1 cellular context compared by ENCODE assay signal in the genomic region with DNA sequence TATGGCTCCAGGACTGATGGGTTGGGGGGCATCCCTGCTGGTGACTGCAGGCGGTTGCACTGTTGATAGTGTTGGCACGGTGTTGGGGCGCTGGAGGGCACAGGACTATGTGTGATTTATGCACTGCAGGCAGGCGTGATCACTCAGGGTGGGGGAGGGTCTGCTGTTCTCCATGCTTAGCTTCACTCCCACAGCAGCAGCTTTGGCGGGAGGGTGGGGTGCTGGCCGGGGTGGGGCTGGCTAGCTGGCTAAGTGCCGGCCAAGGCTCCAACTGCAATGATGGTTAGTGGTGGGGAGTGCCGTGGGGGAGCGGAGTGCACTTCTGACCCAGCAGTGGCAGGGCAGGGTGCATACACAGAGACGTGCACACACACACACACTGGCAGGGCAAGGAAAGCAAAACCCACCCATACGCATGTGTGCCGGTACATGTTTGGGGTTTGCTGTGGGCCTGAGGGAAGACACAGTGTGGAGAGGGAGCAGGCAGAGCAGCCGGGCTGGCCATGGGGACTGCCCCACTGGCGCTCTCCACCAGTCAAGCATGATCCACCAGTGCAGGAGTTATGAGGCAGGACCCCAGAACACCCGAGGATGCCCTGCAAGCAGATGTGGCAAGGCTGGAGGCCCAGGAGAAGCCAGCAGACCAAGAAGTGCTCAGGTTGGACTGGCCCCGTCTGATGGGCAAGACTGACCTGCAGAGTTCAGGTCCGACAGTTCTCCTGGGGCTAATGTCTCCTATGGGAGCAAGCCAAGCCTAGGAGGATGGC.
TF ChIP-seq lines count a peak whose summit lies in the region.

No MANE protein-coding gene starts in this region.

TF ChIP-seq in HepG2, 621 proteins besides CTCF, POLR2A, EP300 and RAD21:
- TF ChIP-seq ZBTB3 (CRISPR knock-in tag; IDR thresholded peaks at IDR 0.05; ENCODE audit: borderline replicate concordance, low read depth) = no peak
- TF ChIP-seq ZNF775 (CRISPR knock-in tag; IDR thresholded peaks at IDR 0.05; ENCODE audit: borderline replicate concordance) = no peak
- no peak for TF ChIP-seq HDAC1 (CRISPR knock-in tag; IDR thresholded peaks at IDR 0.05)
- TF ChIP-seq, protein P1, sequence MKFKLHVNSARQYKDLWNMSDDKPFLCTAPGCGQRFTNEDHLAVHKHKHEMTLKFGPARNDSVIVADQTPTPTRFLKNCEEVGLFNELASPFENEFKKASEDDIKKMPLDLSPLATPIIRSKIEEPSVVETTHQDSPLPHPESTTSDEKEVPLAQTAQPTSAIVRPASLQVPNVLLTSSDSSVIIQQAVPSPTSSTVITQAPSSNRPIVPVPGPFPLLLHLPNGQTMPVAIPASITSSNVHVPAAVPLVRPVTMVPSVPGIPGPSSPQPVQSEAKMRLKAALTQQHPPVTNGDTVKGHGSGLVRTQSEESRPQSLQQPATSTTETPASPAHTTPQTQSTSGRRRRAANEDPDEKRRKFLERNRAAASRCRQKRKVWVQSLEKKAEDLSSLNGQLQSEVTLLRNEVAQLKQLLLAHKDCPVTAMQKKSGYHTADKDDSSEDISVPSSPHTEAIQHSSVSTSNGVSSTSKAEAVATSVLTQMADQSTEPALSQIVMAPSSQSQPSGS (CRISPR knock-in tag; IDR thresholded peaks at IDR 0.05) = no peak
- TF ChIP-seq MAZ (IDR thresholded peaks at IDR 0.05; ENCODE audit: borderline replicate concordance, low read depth, low read length) = no peak
- TF ChIP-seq MAZ (CRISPR knock-in tag; IDR thresholded peaks at IDR 0.05; ENCODE audit: low read depth) = no peak
- no peak for TF ChIP-seq SMAD3 (CRISPR knock-in tag; IDR thresholded peaks at IDR 0.05)
- TF ChIP-seq, protein P2, sequence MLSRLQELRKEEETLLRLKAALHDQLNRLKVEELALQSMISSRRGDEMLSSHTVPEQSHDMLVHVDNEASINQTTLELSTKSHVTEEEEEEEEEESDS (CRISPR knock-in tag; IDR thresholded peaks at IDR 0.05; ENCODE audit: borderline replicate concordance) = no peak
- TF ChIP-seq, protein P3, sequence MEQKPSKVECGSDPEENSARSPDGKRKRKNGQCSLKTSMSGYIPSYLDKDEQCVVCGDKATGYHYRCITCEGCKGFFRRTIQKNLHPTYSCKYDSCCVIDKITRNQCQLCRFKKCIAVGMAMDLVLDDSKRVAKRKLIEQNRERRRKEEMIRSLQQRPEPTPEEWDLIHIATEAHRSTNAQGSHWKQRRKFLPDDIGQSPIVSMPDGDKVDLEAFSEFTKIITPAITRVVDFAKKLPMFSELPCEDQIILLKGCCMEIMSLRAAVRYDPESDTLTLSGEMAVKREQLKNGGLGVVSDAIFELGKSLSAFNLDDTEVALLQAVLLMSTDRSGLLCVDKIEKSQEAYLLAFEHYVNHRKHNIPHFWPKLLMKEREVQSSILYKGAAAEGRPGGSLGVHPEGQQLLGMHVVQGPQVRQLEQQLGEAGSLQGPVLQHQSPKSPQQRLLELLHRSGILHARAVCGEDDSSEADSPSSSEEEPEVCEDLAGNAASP (CRISPR knock-in tag; IDR thresholded peaks at IDR 0.05; ENCODE audit: borderline replicate concordance) = no peak
- no peak for TF ChIP-seq ZNF720 (CRISPR knock-in tag; IDR thresholded peaks at IDR 0.05)
- TF ChIP-seq ZNF367 (CRISPR knock-in tag; IDR thresholded peaks at IDR 0.05; ENCODE audit: borderline replicate concordance) = no peak
- TF ChIP-seq, protein P4, sequence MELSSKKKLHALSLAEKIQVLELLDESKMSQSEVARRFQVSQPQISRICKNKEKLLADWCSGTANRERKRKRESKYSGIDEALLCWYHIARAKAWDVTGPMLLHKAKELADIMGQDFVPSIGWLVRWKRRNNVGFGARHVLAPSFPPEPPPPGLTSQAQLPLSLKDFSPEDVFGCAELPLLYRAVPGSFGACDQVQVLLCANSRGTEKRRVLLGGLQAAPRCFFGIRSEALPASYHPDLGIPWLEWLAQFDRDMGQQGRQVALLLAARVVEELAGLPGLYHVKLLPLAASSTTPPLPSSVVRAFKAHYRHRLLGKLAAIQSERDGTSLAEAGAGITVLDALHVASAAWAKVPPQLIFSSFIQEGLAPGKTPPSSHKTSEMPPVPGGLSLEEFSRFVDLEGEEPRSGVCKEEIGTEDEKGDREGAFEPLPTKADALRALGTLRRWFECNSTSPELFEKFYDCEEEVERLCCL (CRISPR knock-in tag; IDR thresholded peaks at IDR 0.05; ENCODE audit: borderline replicate concordance) = no peak
- TF ChIP-seq ZSCAN9 (CRISPR knock-in tag; IDR thresholded peaks at IDR 0.05; ENCODE audit: borderline replicate concordance) = no peak
- TF ChIP-seq, protein P5, sequence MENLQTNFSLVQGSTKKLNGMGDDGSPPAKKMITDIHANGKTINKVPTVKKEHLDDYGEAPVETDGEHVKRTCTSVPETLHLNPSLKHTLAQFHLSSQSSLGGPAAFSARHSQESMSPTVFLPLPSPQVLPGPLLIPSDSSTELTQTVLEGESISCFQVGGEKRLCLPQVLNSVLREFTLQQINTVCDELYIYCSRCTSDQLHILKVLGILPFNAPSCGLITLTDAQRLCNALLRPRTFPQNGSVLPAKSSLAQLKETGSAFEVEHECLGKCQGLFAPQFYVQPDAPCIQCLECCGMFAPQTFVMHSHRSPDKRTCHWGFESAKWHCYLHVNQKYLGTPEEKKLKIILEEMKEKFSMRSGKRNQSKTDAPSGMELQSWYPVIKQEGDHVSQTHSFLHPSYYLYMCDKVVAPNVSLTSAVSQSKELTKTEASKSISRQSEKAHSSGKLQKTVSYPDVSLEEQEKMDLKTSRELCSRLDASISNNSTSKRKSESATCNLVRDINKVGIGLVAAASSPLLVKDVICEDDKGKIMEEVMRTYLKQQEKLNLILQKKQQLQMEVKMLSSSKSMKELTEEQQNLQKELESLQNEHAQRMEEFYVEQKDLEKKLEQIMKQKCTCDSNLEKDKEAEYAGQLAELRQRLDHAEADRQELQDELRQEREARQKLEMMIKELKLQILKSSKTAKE (CRISPR knock-in tag; IDR thresholded peaks at IDR 0.05; ENCODE audit: borderline replicate concordance) = no peak
- TF ChIP-seq ZBTB1 (CRISPR knock-in tag; IDR thresholded peaks at IDR 0.05; ENCODE audit: borderline replicate concordance) = no peak
- no peak for TF ChIP-seq ELF3 (CRISPR knock-in tag; IDR thresholded peaks at IDR 0.05)
- no peak for TF ChIP-seq ZNF430 (CRISPR knock-in tag; IDR thresholded peaks at IDR 0.05)
